Comparison of ENCODE assay signal across 17 cellular contexts in the genomic region with DNA sequence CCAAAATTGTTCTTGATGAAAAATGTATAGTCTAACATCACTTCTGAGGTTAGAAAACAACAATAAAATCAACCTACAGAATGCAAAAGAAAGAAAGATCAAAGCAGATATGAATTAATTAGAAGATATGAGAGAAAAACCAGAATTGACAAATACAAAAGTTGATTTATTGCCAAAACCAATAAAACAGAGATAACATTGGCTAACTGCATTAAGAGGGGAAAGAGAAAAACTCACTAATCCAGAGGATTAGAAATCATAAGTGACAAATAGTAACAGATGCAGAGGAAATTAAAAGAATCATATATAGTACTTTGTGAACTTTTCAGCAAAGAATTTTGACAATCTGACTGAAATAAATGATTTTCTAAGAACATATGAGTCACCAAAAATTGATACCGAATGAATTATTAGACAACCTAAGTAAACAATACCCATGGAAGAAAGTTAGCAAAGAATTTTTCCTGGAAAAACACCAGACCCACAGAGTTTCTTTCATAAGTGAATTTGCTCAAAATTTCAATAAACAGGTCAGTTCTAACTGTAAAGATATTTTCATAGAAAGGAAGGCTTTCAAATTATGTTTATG.
"Had no signal": no experiment of that assay in that cellular context is flagged by ENCODE, and none has a peak within 500 bp of the region (broad histone marks: within the 10 kb centered on the region; RNA-seq: fewer than 3 reads in every experiment).

No MANE protein-coding gene starts in this region.

- H3K9me3 ChIP-seq: lower lobe of right lung, neutrophil had no signal

- DNase-seq: activated CD4-positive, alpha-beta T cell treated with anti-CD3 and anti-CD28 coated beads for 36 hours; activated CD8-positive, alpha-beta memory T cell treated with anti-CD3 and anti-CD28 coated beads, Interleukin-2, amount 50 U/mL, for 48 hours; activated CD8-positive, alpha-beta T cell treated with anti-CD3 and anti-CD28 coated beads for 36 hours; activated naive CD8-positive, alpha-beta T cell treated with anti-CD3 and anti-CD28 coated beads, Interleukin-2, amount 10 ng/mL, durations not matched to agents 7 days and 5 days; hypothalamus; lower lobe of right lung; naive thymus-derived CD4-positive, alpha-beta T cell; spleen; stimulated activated CD4-positive, alpha-beta T cell treated with anti-CD3 and anti-CD28 coated beads, Interleukin-1b, Interleukin-23, amount 100 ng/mL, for 48 hours; stimulated activated naive CD4-positive, alpha-beta T cell treated with Interleukin-2 at 50 U/mL for 16 hours; T-cell; WERI-Rb-1 had no signal

- H3K27ac ChIP-seq: cardiac muscle cell, lower lobe of right lung, neutrophil, right atrium auricular region, spleen, WERI-Rb-1 had no signal

- H3K4me3 ChIP-seq: ascending aorta, cardiac muscle cell, lower lobe of right lung, right atrium auricular region, spleen had no signal

- H3K36me3 ChIP-seq: ascending aorta, cardiac muscle cell, lower lobe of right lung, neutrophil, right atrium auricular region, WERI-Rb-1 had no signal

- H3K4me1 ChIP-seq: spleen had no signal

- FAIRE-seq: colon had no signal

- ATAC-seq: activated CD4-positive, alpha-beta T cell treated with anti-CD3 and anti-CD28 coated beads for 36 hours; activated CD8-positive, alpha-beta T cell treated with anti-CD3 and anti-CD28 coated beads for 36 hours; lower lobe of right lung; naive thymus-derived CD4-positive, alpha-beta T cell; T-cell had no signal

- H3K27me3 ChIP-seq: ascending aorta, cardiac muscle cell, neutrophil, right atrium auricular region, spleen had no signal
